8 cellular contexts compared by ENCODE assay signal in the genomic region with DNA sequence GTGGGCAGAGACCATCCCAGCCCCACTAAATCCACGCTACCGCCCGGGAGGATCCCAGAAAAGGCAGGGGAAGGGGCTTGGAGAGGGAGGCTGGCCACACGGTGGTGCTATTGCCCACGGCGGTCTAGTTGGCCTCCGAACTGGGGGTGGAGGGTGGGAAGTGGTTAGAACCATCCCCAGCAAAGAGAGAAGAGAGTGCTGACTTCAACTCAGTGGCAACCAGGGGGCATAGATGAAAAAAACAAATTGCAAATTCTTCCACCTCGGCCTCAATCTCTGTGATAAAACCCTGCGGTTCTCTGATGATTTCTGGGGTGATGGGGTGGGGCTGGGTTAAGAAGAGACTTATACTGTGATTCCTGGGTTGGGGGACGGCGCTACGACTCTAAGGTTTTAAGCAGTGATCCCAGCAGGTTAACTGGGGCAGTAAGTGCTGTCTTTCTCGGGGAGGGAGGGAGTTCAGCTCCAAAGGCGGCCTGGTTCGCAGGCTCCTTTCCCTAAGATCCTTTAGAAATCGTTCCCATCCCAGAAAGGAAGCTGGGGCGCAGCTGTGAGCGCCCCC.
A peak's percentile ranks its signal among the peaks of the same experiment; 100 is the strongest.
DNase-seq lines count a peak whose midpoint lies in the region; ATAC-seq and TF ChIP-seq lines count a peak whose summit lies in the region.

No MANE protein-coding gene starts in this region.

- peak; percentile 89 for TF ChIP-seq CTCF in coronary artery (IDR thresholded peaks at IDR 0.05)

- DNase-seq in G401 (ENCODE audit: low spot score) (peak; percentile 80), NCI-H524 treated with DMSO at 0.1 percent for 48 hours (lab: John Stamatoyannopoulos, UW) (peak; percentile 12), coronary artery (ENCODE audit: low spot score) (peak; percentile 91)
- peak; percentile 82 for DNase-seq in activated CD4-positive, alpha-beta T cell treated with anti-CD3 and anti-CD28 coated beads, Interleukin-2, amount 50 U/mL, for 1 hour
- DNase-seq in stimulated activated CD4-positive, alpha-beta T cell treated with anti-CD3 and anti-CD28 coated beads, Interleukin-15, amount 100 ng/mL, for 48 hours (ENCODE audit: low read depth in 2 of 2): peak; percentile 69 to 82

- peak overlapping the region; percentile 82 for H3K4me3 ChIP-seq in coronary artery

- ATAC-seq in HG02970 (IDR thresholded peaks at IDR 0.05; ENCODE audit: low FRiP score, unreplicated experiment) (peak; percentile 43), HG02938 (IDR thresholded peaks at IDR 0.05; ENCODE audit: unreplicated experiment) (no peak)

- in situ Hi-C loops in G401 (cut with HindIII; ENCODE audit: low sequenced_read_pairs): no loop called here

- H3K27ac ChIP-seq in coronary artery (peak overlapping the region; percentile 97 to 99), layer of hippocampus (ENCODE audit: low read depth, low read length) (peak overlapping the region; percentile 98)

- no peaks in the 10 kb centered on the region for H3K27me3 ChIP-seq in layer of hippocampus (ENCODE audit: control insufficient read depth, insufficient read depth, low read length)

Comparison
In these comparisons a context has a peak if more than half of its experiments do, and no peak if none do; other contexts are left out.
1. DNase-seq: peak in every context shown above with its lines; median percentile 91 in coronary artery; 82 in activated CD4-positive, alpha-beta T cell treated with anti-CD3 and anti-CD28 coated beads, Interleukin-2, amount 50 U/mL, for 1 hour; 80 in G401; 76 in stimulated activated CD4-positive, alpha-beta T cell treated with anti-CD3 and anti-CD28 coated beads, Interleukin-15, amount 100 ng/mL, for 48 hours; 12 in NCI-H524 treated with DMSO at 0.1 percent for 48 hours.